ENCODE assay signal across 13 cellular contexts in genomic region chr7:94452257-94452656, GRCh38. TPM values are rescaled to one million over a fixed set of nuclear protein-coding genes. Genes with fewer than 3 reads are reported as not detected.
DNase-seq lines count a peak whose midpoint lies in the region; ATAC-seq and TF ChIP-seq lines count a peak whose summit lies in the region.
"Had no signal": no experiment of that assay in that cellular context is flagged by ENCODE, and none has a peak within 500 bp of the region (broad histone marks: within the 10 kb centered on the region; RNA-seq: fewer than 3 reads in every experiment).

No MANE protein-coding gene starts in this region.

- H3K27me3 ChIP-seq in GM23338 (ENCODE audit: insufficient read depth) (no peaks in the 10 kb centered on the region), MM.1S (replicated peaks; ENCODE audit: insufficient read depth, low read length) (no peaks in the 10 kb centered on the region)

- H3K27ac Mint-ChIP-seq in GM23338, result no peak overlapping the region
- H3K27ac Mint-ChIP-seq in nephron, result peak overlapping the region; percentile 44 to 75 (median 54)
- H3K27ac Mint-ChIP-seq in activated CD4-positive, alpha-beta memory T cell treated with anti-CD3 and anti-CD28 coated beads, Interleukin-2, amount 10 ng/mL, durations not matched to agents 7 days and 5 days, result no peak overlapping the region
- H3K27ac Mint-ChIP-seq: activated T-cell treated with anti-CD3 and anti-CD28 coated beads, Interleukin-2, amount 50 U/mL, for 72 hours had no signal

- H3K79me2 ChIP-seq in GM23338 (replicated peaks; ENCODE audit: insufficient read depth), result no peaks in the 10 kb centered on the region
- H3K79me2 ChIP-seq in MM.1S (ENCODE audit: low read length), result no peaks in the 10 kb centered on the region

- H3K4me1 Mint-ChIP-seq in GM23338, result no peaks in the 10 kb centered on the region
- H3K4me1 Mint-ChIP-seq in nephron, result peaks cover 43% of the 10 kb centered on the region
- no peaks in the 10 kb centered on the region for H3K4me1 Mint-ChIP-seq in activated CD4-positive, alpha-beta memory T cell treated with anti-CD3 and anti-CD28 coated beads, Interleukin-2, amount 10 ng/mL, durations not matched to agents 7 days and 5 days

- POLR2A ChIA-PET in activated CD4-positive, alpha-beta memory T cell treated with anti-CD3 and anti-CD28 coated beads, Interleukin-2, amount 10 ng/mL, durations not matched to agents 7 days and 5 days (lab: Charles Lee), result no interaction called here

- DNase-seq in GM23338 (ENCODE audit: low spot score) (no peak), NCI-H2107 (lab: John Stamatoyannopoulos, UW) (peak; percentile 64), SHP77 treated with DMSO at 0.1 percent for 48 hours (lab: John Stamatoyannopoulos, UW) (peak; percentile 69), mesenteric fat pad (ENCODE audit: low spot score) (no peak), MM.1S (no peak), AG08396 (ENCODE audit: low spot score) (no peak)
- DNase-seq in activated CD4-positive, alpha-beta memory T cell treated with anti-CD3 and anti-CD28 coated beads, Interleukin-2, amount 10 ng/mL, durations not matched to agents 7 days and 5 days, result no peak
- DNase-seq: activated CD4-positive, alpha-beta T cell treated with anti-CD3 and anti-CD28 coated beads for 1 hour; activated T-cell treated with anti-CD3 and anti-CD28 coated beads, Interleukin-2, amount 50 U/mL, for 72 hours; aorta; GDM1 had no signal

- no peak overlapping the region for H3K4me2 ChIP-seq in GM23338
- H3K4me2 ChIP-seq in MM.1S (ENCODE audit: low read depth, low read length), result no peak overlapping the region

- H3K4me3 ChIP-seq in GM23338, result no peak overlapping the region
- no peak overlapping the region for H3K4me3 ChIP-seq in MM.1S (ENCODE audit: low read length)

- H3K27me3 Mint-ChIP-seq in GM23338 (ENCODE audit: insufficient read depth, low read depth, poor library complexity), result peaks cover 3% of the 10 kb centered on the region
- no peaks in the 10 kb centered on the region for H3K27me3 Mint-ChIP-seq in nephron (ENCODE audit: low read depth)
- peaks cover 3% of the 10 kb centered on the region for H3K27me3 Mint-ChIP-seq in activated CD4-positive, alpha-beta memory T cell treated with anti-CD3 and anti-CD28 coated beads, Interleukin-2, amount 10 ng/mL, durations not matched to agents 7 days and 5 days

- no peak for ATAC-seq in GM23338
- ATAC-seq: activated T-cell treated with anti-CD3 and anti-CD28 coated beads, Interleukin-2, amount 50 U/mL, for 72 hours; sciatic nerve had no signal

- H3K27ac ChIP-seq in GM23338 (ENCODE audit: low read depth), result no peak overlapping the region
- H3K27ac ChIP-seq in MM.1S (ENCODE audit: low read length), result no peak overlapping the region

- H3K9me2 ChIP-seq in GM23338 (ENCODE audit: insufficient read depth) (no peaks in the 10 kb centered on the region), MM.1S (replicated peaks; ENCODE audit: insufficient read depth, low read length) (no peaks in the 10 kb centered on the region)

- H3K9ac ChIP-seq in MM.1S (ENCODE audit: low read length), result no peak overlapping the region

- no peaks in the 10 kb centered on the region for H3K4me1 ChIP-seq in GM23338 (ENCODE audit: insufficient read depth)
- H3K4me1 ChIP-seq in MM.1S (ENCODE audit: low read length), result no peaks in the 10 kb centered on the region

- H4K20me1 ChIP-seq in GM23338 (replicated peaks; ENCODE audit: insufficient read depth) (no peaks in the 10 kb centered on the region), MM.1S (ENCODE audit: insufficient read depth, low read length) (no peaks in the 10 kb centered on the region)

- H2AFZ ChIP-seq in GM23338, result peak overlapping the region; percentile 68
- no peak overlapping the region for H2AFZ ChIP-seq in MM.1S (ENCODE audit: low read length)

- no peak overlapping the region for H3K4me3 Mint-ChIP-seq in GM23338
- H3K4me3 Mint-ChIP-seq in nephron, result peak overlapping the region in 1 of 3 experiments; percentile 28
- H3K4me3 Mint-ChIP-seq in activated CD4-positive, alpha-beta memory T cell treated with anti-CD3 and anti-CD28 coated beads, Interleukin-2, amount 10 ng/mL, durations not matched to agents 7 days and 5 days, result no peak overlapping the region
- H3K4me3 Mint-ChIP-seq: activated T-cell treated with anti-CD3 and anti-CD28 coated beads, Interleukin-2, amount 50 U/mL, for 72 hours had no signal

- H3K9me3 Mint-ChIP-seq in GM23338, result no peaks in the 10 kb centered on the region
- H3K9me3 Mint-ChIP-seq in nephron, result peaks cover 3% of the 10 kb centered on the region
- H3K9me3 Mint-ChIP-seq in activated CD4-positive, alpha-beta memory T cell treated with anti-CD3 and anti-CD28 coated beads, Interleukin-2, amount 10 ng/mL, durations not matched to agents 7 days and 5 days, result no peaks in the 10 kb centered on the region
- H3K9me3 Mint-ChIP-seq: activated T-cell treated with anti-CD3 and anti-CD28 coated beads, Interleukin-2, amount 50 U/mL, for 72 hours had no signal

- TF ChIP-seq CTCF in GM23338 (conservative IDR thresholded peaks at IDR 0.05; ENCODE audit: low read depth in 2 of 2), result no peak
- TF ChIP-seq CTCF in nephron (IDR thresholded peaks at IDR 0.05; ENCODE audit: unreplicated experiment in 3 of 3), result no peak
- no peak for TF ChIP-seq CTCF in MM.1S (IDR thresholded peaks at IDR 0.05; ENCODE audit: low read length)

- H3K36me3 Mint-ChIP-seq in GM23338 (ENCODE audit: low read depth) (no peaks in the 10 kb centered on the region), nephron (ENCODE audit: low read depth) (no peaks in the 10 kb centered on the region)
- H3K36me3 Mint-ChIP-seq in activated CD4-positive, alpha-beta memory T cell treated with anti-CD3 and anti-CD28 coated beads, Interleukin-2, amount 10 ng/mL, durations not matched to agents 7 days and 5 days (ENCODE audit: low read depth), result no peaks in the 10 kb centered on the region

- H3K36me3 ChIP-seq in GM23338 (ENCODE audit: insufficient read depth), result no peaks in the 10 kb centered on the region
- no peaks in the 10 kb centered on the region for H3K36me3 ChIP-seq in MM.1S (replicated peaks; ENCODE audit: insufficient read depth, low read length)

- H3F3A ChIP-seq in GM23338 (replicated peaks; ENCODE audit: low read depth) (no peaks in the 10 kb centered on the region), MM.1S (ENCODE audit: insufficient read depth, low read length) (no peaks in the 10 kb centered on the region)

- CTCF ChIA-PET in activated CD4-positive, alpha-beta memory T cell treated with anti-CD3 and anti-CD28 coated beads, Interleukin-2, amount 10 ng/mL, durations not matched to agents 7 days and 5 days (lab: Charles Lee), result no interaction called here

- no peaks in the 10 kb centered on the region for H3K9me3 ChIP-seq in MM.1S (replicated peaks; ENCODE audit: insufficient read depth, low read length)

TF ChIP-seq in GM23338, 12 proteins besides CTCF, POLR2A, EP300 and RAD21 (continues in another document):
- TF ChIP-seq STAT1 (IDR thresholded peaks at IDR 0.05; ENCODE audit: unreplicated experiment), result no peak

RNA-seq across cellular contexts. Expression of gene CASD1, which starts 57.4 kb away (rescaled TPM):
- 38.1 and 39.0 TPM in 2 replicates for total RNA-seq in GM23338 (2014; rRNA removed; shearing (Covaris generic))
- 14.3 and 15.5 TPM in 2 replicates for polyA plus RNA-seq in GM23338 (2016; fragmentation: Nextera tagmentation; extraction: Ambion mirVana)
- 17.5 TPM for total RNA-seq in mesenteric fat pad
- total RNA-seq in activated CD4-positive, alpha-beta memory T cell treated with anti-CD3 and anti-CD28 coated beads, Interleukin-2, amount 10 ng/mL, durations not matched to agents 7 days and 5 days, result 10 to 100 TPM in 1 of 2 experiments, 1 to 10 TPM in 1; 9.6 to 13.0 TPM

RNA-seq across cellular contexts. Expression of gene COL1A2, which starts 57.6 kb away (rescaled TPM):
- total RNA-seq in GM23338 (2014; rRNA removed; shearing (Covaris generic)), result 61.6 and 67.0 TPM in 2 replicates
- polyA plus RNA-seq in GM23338 (2016; fragmentation: Nextera tagmentation; extraction: Ambion mirVana), result 32.0 and 34.6 TPM in 2 replicates
- total RNA-seq in mesenteric fat pad, result 401 TPM
- under 1 TPM in 1 of 2 experiments, not detected in 1; 0.08 TPM for total RNA-seq in activated CD4-positive, alpha-beta memory T cell treated with anti-CD3 and anti-CD28 coated beads, Interleukin-2, amount 10 ng/mL, durations not matched to agents 7 days and 5 days

Comparison
In these comparisons a context has a peak if more than half of its experiments do, and no peak if none do; other contexts are left out.
1. DNase-seq: peak in NCI-H2107 (single experiment) and SHP77 treated with DMSO at 0.1 percent for 48 hours (single experiment); none in GM23338 (single experiment), mesenteric fat pad (single experiment), activated CD4-positive, alpha-beta memory T cell treated with anti-CD3 and anti-CD28 coated beads, Interleukin-2, amount 10 ng/mL, durations not matched to agents 7 days and 5 days (single experiment), MM.1S (single experiment) and AG08396 (single experiment).
2. H3K27ac Mint-ChIP-seq: peak in nephron (3 of 3); none in GM23338 (single experiment) and activated CD4-positive, alpha-beta memory T cell treated with anti-CD3 and anti-CD28 coated beads, Interleukin-2, amount 10 ng/mL, durations not matched to agents 7 days and 5 days (single experiment).
3. RNA of gene COL1A2, which starts 57.6 kb away (total RNA-seq): 401 TPM in mesenteric fat pad (single experiment) and 61.6 to 67.0 TPM in GM23338; 0.08 TPM in activated CD4-positive, alpha-beta memory T cell treated with anti-CD3 and anti-CD28 coated beads, Interleukin-2, amount 10 ng/mL, durations not matched to agents 7 days and 5 days; every median in the first group is over 10 times any median in the second.